1 cellular context compared by ENCODE assay signal in genomic region chr1:158527190-158527815, GRCh38.
TF ChIP-seq lines count a peak whose summit lies in the region.

No MANE protein-coding gene starts in this region.

TF ChIP-seq in HepG2, 621 proteins besides CTCF, POLR2A, EP300 and RAD21:
- TF ChIP-seq FOXA1 (IDR thresholded peaks at IDR 0.05), result no peak
- TF ChIP-seq FOXA1 (CRISPR knock-in tag; IDR thresholded peaks at IDR 0.05), result peak; percentile 40
- peak; percentile 36 for TF ChIP-seq STAG1 (CRISPR knock-in tag; IDR thresholded peaks at IDR 0.05)
- TF ChIP-seq TFAP4 (IDR thresholded peaks at IDR 0.05; ENCODE audit: borderline replicate concordance, low read depth), result 0 out of 2 replicates have a peak, but pooled peaks have one; percentile 18
- TF ChIP-seq SMC3 (IDR thresholded peaks at IDR 0.05; ENCODE audit: low read length), result peak; percentile 30; the same call in 1 of the 2 replicates
- TF ChIP-seq ZNF556 (CRISPR knock-in tag; IDR thresholded peaks at IDR 0.05; ENCODE audit: borderline replicate concordance), result no peak
- TF ChIP-seq KDM1A (CRISPR knock-in tag; IDR thresholded peaks at IDR 0.05), result no peak
